1 cellular context compared by ENCODE assay signal in genomic region chr12:101045486-101046474, GRCh38.
TF ChIP-seq lines count a peak whose summit lies in the region.

No MANE protein-coding gene starts in this region.

TF ChIP-seq in IMR-90, 13 proteins besides CTCF, POLR2A, EP300 and RAD21 (continued from another document):
- TF ChIP-seq ELK1 (IDR thresholded peaks at IDR 0.05; ENCODE audit: borderline replicate concordance, low read depth, low read length): no peak
- no peak for TF ChIP-seq CHD1 (IDR thresholded peaks at IDR 0.05; ENCODE audit: low read depth, low read length)
